In the genomic region with DNA sequence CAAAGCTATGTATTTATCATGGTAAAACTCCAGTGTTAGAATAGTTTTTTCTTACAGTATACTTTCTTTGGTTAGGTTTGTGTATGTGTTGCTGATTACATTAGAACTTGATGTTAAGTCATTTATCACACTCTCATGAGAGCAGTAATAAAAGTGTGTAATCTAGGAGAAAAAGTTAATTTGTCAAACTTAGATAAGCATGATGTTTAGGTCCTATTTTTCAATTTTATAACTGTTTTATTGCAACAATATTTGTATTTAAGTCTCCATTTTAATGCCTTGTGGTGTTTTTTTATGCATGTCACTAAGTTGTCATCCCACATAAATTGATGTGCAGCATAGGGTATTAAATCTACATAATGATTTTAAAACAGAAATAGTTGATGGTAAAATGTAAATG, we compare ENCODE assay signal across 1 cellular context.
TF ChIP-seq lines count a peak whose summit lies in the region.

No MANE protein-coding gene starts in this region.

TF ChIP-seq in HEK293, 187 proteins besides CTCF, POLR2A, EP300 and RAD21 (continued from another document):
- TF ChIP-seq, protein P1, sequence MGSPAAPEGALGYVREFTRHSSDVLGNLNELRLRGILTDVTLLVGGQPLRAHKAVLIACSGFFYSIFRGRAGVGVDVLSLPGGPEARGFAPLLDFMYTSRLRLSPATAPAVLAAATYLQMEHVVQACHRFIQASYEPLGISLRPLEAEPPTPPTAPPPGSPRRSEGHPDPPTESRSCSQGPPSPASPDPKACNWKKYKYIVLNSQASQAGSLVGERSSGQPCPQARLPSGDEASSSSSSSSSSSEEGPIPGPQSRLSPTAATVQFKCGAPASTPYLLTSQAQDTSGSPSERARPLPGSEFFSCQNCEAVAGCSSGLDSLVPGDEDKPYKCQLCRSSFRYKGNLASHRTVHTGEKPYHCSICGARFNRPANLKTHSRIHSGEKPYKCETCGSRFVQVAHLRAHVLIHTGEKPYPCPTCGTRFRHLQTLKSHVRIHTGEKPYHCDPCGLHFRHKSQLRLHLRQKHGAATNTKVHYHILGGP (tag by site-specific recombination; IDR thresholded peaks at IDR 0.05): peak; percentile 92
- TF ChIP-seq FEZF1 (tag by site-specific recombination; IDR thresholded peaks at IDR 0.05) (peak; percentile 76), ZBTB26 (tag by site-specific recombination; optimal IDR thresholded peaks at IDR 0.05) (no peak), ZNF626 (tag by site-specific recombination; IDR thresholded peaks at IDR 0.05) (no peak), ZNF843 (tag by site-specific recombination; IDR thresholded peaks at IDR 0.05) (peak; percentile 85), IKZF3 (tag by site-specific recombination; IDR thresholded peaks at IDR 0.05) (peak; percentile 17; the same call in 1 of the 2 replicates)
- TF ChIP-seq, protein P2, sequence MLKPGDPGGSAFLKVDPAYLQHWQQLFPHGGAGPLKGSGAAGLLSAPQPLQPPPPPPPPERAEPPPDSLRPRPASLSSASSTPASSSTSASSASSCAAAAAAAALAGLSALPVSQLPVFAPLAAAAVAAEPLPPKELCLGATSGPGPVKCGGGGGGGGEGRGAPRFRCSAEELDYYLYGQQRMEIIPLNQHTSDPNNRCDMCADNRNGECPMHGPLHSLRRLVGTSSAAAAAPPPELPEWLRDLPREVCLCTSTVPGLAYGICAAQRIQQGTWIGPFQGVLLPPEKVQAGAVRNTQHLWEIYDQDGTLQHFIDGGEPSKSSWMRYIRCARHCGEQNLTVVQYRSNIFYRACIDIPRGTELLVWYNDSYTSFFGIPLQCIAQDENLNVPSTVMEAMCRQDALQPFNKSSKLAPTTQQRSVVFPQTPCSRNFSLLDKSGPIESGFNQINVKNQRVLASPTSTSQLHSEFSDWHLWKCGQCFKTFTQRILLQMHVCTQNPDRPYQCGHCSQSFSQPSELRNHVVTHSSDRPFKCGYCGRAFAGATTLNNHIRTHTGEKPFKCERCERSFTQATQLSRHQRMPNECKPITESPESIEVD (tag by site-specific recombination; IDR thresholded peaks at IDR 0.05): peak; percentile 71
- TF ChIP-seq, protein P3, sequence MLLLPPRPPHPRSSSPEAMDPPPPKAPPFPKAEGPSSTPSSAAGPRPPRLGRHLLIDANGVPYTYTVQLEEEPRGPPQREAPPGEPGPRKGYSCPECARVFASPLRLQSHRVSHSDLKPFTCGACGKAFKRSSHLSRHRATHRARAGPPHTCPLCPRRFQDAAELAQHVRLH (tag by site-specific recombination; IDR thresholded peaks at IDR 0.05): 0 out of 2 replicates have a peak, but pooled peaks have one; percentile 35
